In the genomic region with DNA sequence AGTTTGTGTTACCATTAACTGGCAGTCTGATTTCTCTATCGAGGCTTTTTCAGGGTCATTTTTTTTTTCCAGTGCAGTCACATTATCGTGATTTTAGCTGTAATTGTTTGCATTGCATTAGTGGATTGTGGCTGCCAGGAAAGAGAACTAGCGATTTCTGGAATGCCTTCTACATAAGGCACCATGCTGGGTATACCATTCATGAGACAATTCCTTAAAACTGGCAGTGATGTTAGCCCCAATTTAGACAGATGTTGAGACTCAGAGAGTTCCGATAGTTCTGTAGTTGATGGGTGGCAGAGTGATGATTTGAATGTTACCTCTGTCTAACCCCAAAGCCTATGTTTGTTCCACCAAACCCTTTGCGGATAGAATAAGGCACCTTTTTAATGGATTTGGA, we compare ENCODE assay signal across 26 cellular contexts.
"Had no signal": no experiment of that assay in that cellular context is flagged by ENCODE, and none has a peak within 500 bp of the region (broad histone marks: within the 10 kb centered on the region; RNA-seq: fewer than 3 reads in every experiment).

No MANE protein-coding gene starts in this region.

- H3K4me1 Mint-ChIP-seq: activated naive CD8-positive, alpha-beta T cell treated with anti-CD3 and anti-CD28 coated beads for 36 hours; T-helper 17 cell had no signal

- H3K27ac ChIP-seq: adrenal gland, foreskin keratinocyte, heart left ventricle, lower lobe of right lung, ovary, right lobe of liver, testis, transverse colon had no signal

- H3K4me3 ChIP-seq: adrenal gland, heart left ventricle, lower lobe of right lung, ovary, right lobe of liver, testis, transverse colon had no signal

- H3K4me1 ChIP-seq: heart left ventricle, lower lobe of right lung, right lobe of liver, testis, transverse colon had no signal

- H3K36me3 Mint-ChIP-seq: activated naive CD8-positive, alpha-beta T cell treated with anti-CD3 and anti-CD28 coated beads for 36 hours; natural killer cell treated with Interleukin-12 subunit alpha and Interleukin-12 subunit beta and Interleukin-15 and Interleukin-18, amount 100 ng/mL, for 72 hours had no signal

- H3K4me3 Mint-ChIP-seq: activated CD8-positive, alpha-beta T cell treated with anti-CD3 and anti-CD28 coated beads, Interleukin-2, amount 10 ng/mL, durations not matched to agents 7 days and 5 days; activated naive CD8-positive, alpha-beta T cell treated with anti-CD3 and anti-CD28 coated beads for 36 hours; activated T-cell treated with anti-CD3 and anti-CD28 coated beads, Interleukin-2, amount 50 U/mL, for 72 hours; dendritic cell treated with granulocyte-macrophage colony-stimulating factor and Interleukin-4, amounts not matched to agents 40 ng/mL and 50 ng/mL, for 4 days; endodermal cell; natural killer cell treated with Interleukin-12 subunit alpha and Interleukin-12 subunit beta and Interleukin-15 and Interleukin-18, amount 100 ng/mL, for 72 hours; T-helper 17 cell had no signal

- H3K27me3 ChIP-seq: adrenal gland, foreskin keratinocyte, heart left ventricle, ovary, right lobe of liver, testis, transverse colon had no signal

- H3K9me3 Mint-ChIP-seq: activated T-cell treated with anti-CD3 and anti-CD28 coated beads, Interleukin-2, amount 50 U/mL, for 72 hours had no signal

- H3K36me3 ChIP-seq: adrenal gland, heart left ventricle, lower lobe of right lung, ovary, right lobe of liver, transverse colon had no signal

- H3K27me3 Mint-ChIP-seq: activated naive CD8-positive, alpha-beta T cell treated with anti-CD3 and anti-CD28 coated beads for 36 hours; dendritic cell treated with granulocyte-macrophage colony-stimulating factor and Interleukin-4, amounts not matched to agents 40 ng/mL and 50 ng/mL, for 4 days; natural killer cell treated with Interleukin-12 subunit alpha and Interleukin-12 subunit beta and Interleukin-15 and Interleukin-18, amount 100 ng/mL, for 72 hours; progenitor cell of endocrine pancreas; T-helper 17 cell had no signal

- DNase-seq: activated CD8-positive, alpha-beta T cell treated with anti-CD3 and anti-CD28 coated beads, Interleukin-2, amount 10 ng/mL, durations not matched to agents 7 days and 5 days; activated naive CD4-positive, alpha-beta T cell treated with Interleukin-2 at 50 U/mL for 16 hours; activated naive CD8-positive, alpha-beta T cell treated with anti-CD3 and anti-CD28 coated beads for 36 hours; activated T-cell treated with anti-CD3 and anti-CD28 coated beads for 4 hours; activated T-cell treated with anti-CD3 and anti-CD28 coated beads, Interleukin-2, amount 50 U/mL, for 72 hours; adrenal gland; aorta; caudate nucleus; endodermal cell; foreskin keratinocyte; heart left ventricle; hypothalamus; kidney glomerular epithelial cell; lower lobe of right lung; mesendoderm; ovary; right lobe of liver; stimulated activated CD4-positive, alpha-beta T cell treated with anti-CD3 and anti-CD28 coated beads, Interleukin-2, amount 100 ng/mL, for 48 hours; stimulated activated naive CD8-positive, alpha-beta T cell treated with anti-CD3 and anti-CD28 coated beads, Interleukin-15, Interleukin-2, amounts not matched to agents 100 U/mL and 50 U/mL, for 24 hours; T-helper 17 cell; T1000; testis; transverse colon had no signal

- H3K9me3 ChIP-seq: adrenal gland, lower lobe of right lung, ovary, right lobe of liver, testis, transverse colon had no signal

- H3K27ac Mint-ChIP-seq: activated CD8-positive, alpha-beta T cell treated with anti-CD3 and anti-CD28 coated beads, Interleukin-2, amount 10 ng/mL, durations not matched to agents 7 days and 5 days; activated naive CD8-positive, alpha-beta T cell treated with anti-CD3 and anti-CD28 coated beads for 36 hours; activated T-cell treated with anti-CD3 and anti-CD28 coated beads, Interleukin-2, amount 50 U/mL, for 72 hours; dendritic cell treated with granulocyte-macrophage colony-stimulating factor and Interleukin-4, amounts not matched to agents 40 ng/mL and 50 ng/mL, for 4 days; endodermal cell; natural killer cell treated with Interleukin-12 subunit alpha and Interleukin-12 subunit beta and Interleukin-15 and Interleukin-18, amount 100 ng/mL, for 72 hours; progenitor cell of endocrine pancreas; T-helper 17 cell had no signal
